In the genomic region with DNA sequence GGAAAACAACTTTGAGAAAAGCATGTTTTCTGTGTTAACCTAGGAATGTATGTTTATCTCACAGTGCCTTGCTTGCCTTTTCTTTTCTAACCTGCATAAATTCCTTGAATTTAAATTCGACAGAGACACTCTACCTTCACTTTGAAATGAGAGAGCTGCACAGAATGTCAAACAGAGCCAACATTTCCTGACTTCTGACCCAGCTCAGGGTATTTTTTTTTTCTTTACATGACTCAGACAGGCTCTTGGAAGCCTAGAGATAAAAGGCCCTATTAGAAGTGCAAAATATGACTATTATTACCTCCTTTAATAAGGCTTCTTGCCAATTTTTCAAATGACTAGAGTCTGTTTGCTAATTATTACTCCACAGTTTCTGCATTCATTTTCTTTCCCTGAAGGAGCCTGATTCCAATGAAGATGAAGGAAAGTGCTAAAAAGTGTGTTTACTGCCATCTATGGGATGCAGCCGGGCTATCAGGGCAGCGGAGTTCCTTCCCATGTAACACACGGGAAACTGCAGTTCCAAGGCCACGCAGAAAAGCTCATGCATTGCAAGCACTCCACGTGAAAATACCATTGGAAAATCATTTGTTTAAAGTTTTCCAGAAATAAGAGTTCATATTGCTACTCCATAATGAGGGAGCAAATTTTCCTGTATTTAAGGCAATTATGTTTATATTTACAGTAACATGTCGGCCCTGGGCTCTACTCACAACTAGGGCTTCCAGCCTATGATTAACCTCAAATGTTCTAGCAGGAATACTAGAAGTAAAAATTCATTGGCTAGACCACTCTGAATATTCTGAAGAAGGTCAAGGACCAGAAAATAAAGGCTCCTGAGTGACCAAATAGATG, we compare ENCODE assay signal across 9 cellular contexts.
A peak's percentile ranks its signal among the peaks of the same experiment; 100 is the strongest.
DNase-seq lines count a peak whose midpoint lies in the region; ATAC-seq and FAIRE-seq lines count a peak whose summit lies in the region.
"Had no signal": no experiment of that assay in that cellular context is flagged by ENCODE, and none has a peak within 500 bp of the region (broad histone marks: within the 10 kb centered on the region; RNA-seq: fewer than 3 reads in every experiment).

No MANE protein-coding gene starts in this region.

- no peaks in the 10 kb centered on the region for H3K9me3 ChIP-seq in SJCRH30 (replicated peaks)

- ATAC-seq in GM18511 (IDR thresholded peaks at IDR 0.05; ENCODE audit: unreplicated experiment), result no peak

- peak; percentile 38 for DNase-seq in NCI-H2171 treated with DMSO at 0.1 percent for 48 hours (lab: John Stamatoyannopoulos, UW)
- no peak for DNase-seq in NCI-H2171 (lab: John Stamatoyannopoulos, UW)
- peak; percentile 29 to 50 for DNase-seq in SJCRH30
- DNase-seq in frontal cortex (ENCODE audit: low spot score in 2 of 2), result peak; percentile 5 to 34
- peak; percentile 84 for DNase-seq in pons (ENCODE audit: low spot score)
- no peak for DNase-seq in NCI-H187 treated with DMSO at 0.1 percent for 48 hours (lab: John Stamatoyannopoulos, UW)
- no peak for DNase-seq in GM19240 (ENCODE audit: insufficient read length, low spot score)

- peaks cover under 1% of the 10 kb centered on the region; the same call in 1 of the 2 replicates for H3K4me1 ChIP-seq in SJCRH30

- no peak overlapping the region for H3K27ac ChIP-seq in SJCRH30

- H3K36me3 ChIP-seq in SJCRH30, result no peaks in the 10 kb centered on the region

- FAIRE-seq in frontal cortex (lab: Jason Lieb, UNC), result peak; percentile 40
- FAIRE-seq: G401.6 had no signal

- H3K27me3 ChIP-seq in SJCRH30, result peaks cover 7% of the 10 kb centered on the region; the same call in 1 of the 2 replicates

- no peak overlapping the region for H3K4me3 ChIP-seq in SJCRH30

Comparison
In these comparisons a context has a peak if more than half of its experiments do, and no peak if none do; other contexts are left out.
1. DNase-seq: peak in NCI-H2171 treated with DMSO at 0.1 percent for 48 hours (single experiment), SJCRH30 (2 of 2), frontal cortex (2 of 2) and pons (single experiment); none in NCI-H2171 (single experiment), NCI-H187 treated with DMSO at 0.1 percent for 48 hours (single experiment) and GM19240 (single experiment).